In genomic region chr11:62599069-62599696, GRCh38 we compare ENCODE assay signal across 8 cellular contexts. TPM values are rescaled to one million over a fixed set of nuclear protein-coding genes. Genes with fewer than 3 reads are reported as not detected.
DNase-seq lines count a peak whose midpoint lies in the region; ATAC-seq and TF ChIP-seq lines count a peak whose summit lies in the region.

No MANE protein-coding gene starts in this region.

- intact Hi-C loops in breast epithelium (cut with DNase I; ENCODE audit: low total_unique reads) = no loop called here

- DNase-seq in DMS53 (lab: John Stamatoyannopoulos, UW) (peak; percentile 71), DMS53 treated with DMSO at 0.1 percent for 48 hours (lab: John Stamatoyannopoulos, UW; ENCODE audit: unreplicated experiment) (no peak), NCI-H2196 treated with DMSO at 0.1 percent for 48 hours (lab: John Stamatoyannopoulos, UW; ENCODE audit: unreplicated experiment) (peak; percentile 96), WERI-Rb-1 (peak; percentile 98), breast epithelium (ENCODE audit: low spot score in 2 of 2) (peak; percentile 85 to 94), immature natural killer cell (peak; percentile 97 to 98 (median 97)), smooth muscle cell of the brain vasculature (ENCODE audit: low read depth, low spot score) (peak; percentile 94)

- H3K27me3 Mint-ChIP-seq in immature natural killer cell (ENCODE audit: low read depth in 3 of 3) = peaks cover 9 to 11% (median 10%) of the 10 kb centered on the region in 3 donors

- H3K36me3 ChIP-seq in WERI-Rb-1 = peaks cover 70% of the 10 kb centered on the region
- H3K36me3 ChIP-seq in breast epithelium = peaks cover 10% of the 10 kb centered on the region

- H3K27ac ChIP-seq in WERI-Rb-1 = peak overlapping the region; percentile 97
- peak overlapping the region; percentile 95 to 96 for H3K27ac ChIP-seq in breast epithelium

- no peak for TF ChIP-seq POLR2A in breast epithelium (IDR thresholded peaks at IDR 0.05)

- peaks cover 55 to 66% of the 10 kb centered on the region in 2 donors for H3K4me1 Mint-ChIP-seq in immature natural killer cell

- H3K4me3 Mint-ChIP-seq in immature natural killer cell = peak overlapping the region; percentile 92 to 99 (median 97)

- peak overlapping the region; percentile 7; the same call in 1 of the 2 replicates for H3K4me3 ChIP-seq in WERI-Rb-1 (ENCODE audit: low read depth, low read length)
- H3K4me3 ChIP-seq in breast epithelium = peak overlapping the region in 2 of 3 donors; percentile 91 to 96

- H3K27ac Mint-ChIP-seq in immature natural killer cell = peak overlapping the region; percentile 93 to 99 (median 97)

- TF ChIP-seq CTCF in WERI-Rb-1 (IDR thresholded peaks at IDR 0.05; ENCODE audit: low read depth, low read length) = no peak
- no peak for TF ChIP-seq CTCF in breast epithelium (IDR thresholded peaks at IDR 0.05)

- H3K36me3 Mint-ChIP-seq in immature natural killer cell = peaks cover 33 to 57% (median 35%) of the 10 kb centered on the region in 3 donors

- H3K9me3 ChIP-seq in WERI-Rb-1 (ENCODE audit: severe bottlenecking) (no peaks in the 10 kb centered on the region), breast epithelium (no peaks in the 10 kb centered on the region)

- peaks cover 3 to 22% of the 10 kb centered on the region in 2 donors for H3K4me1 ChIP-seq in breast epithelium

- H3K9me3 Mint-ChIP-seq in immature natural killer cell = no peaks in the 10 kb centered on the region

- H3K27me3 ChIP-seq in WERI-Rb-1 (ENCODE audit: insufficient read depth, low read depth, severe bottlenecking) (no peaks in the 10 kb centered on the region), breast epithelium (no peaks in the 10 kb centered on the region)

- ATAC-seq in HG03064 (IDR thresholded peaks at IDR 0.05; ENCODE audit: low read depth, unreplicated experiment) = peak; percentile 36

RNA-seq across cellular contexts. Expression of gene MTA2, which starts 2.5 kb away (rescaled TPM):
- total RNA-seq in breast epithelium = 10 to 100 TPM; 61.3 to 92.8 (median 85.5) TPM
- polyA plus RNA-seq in immature natural killer cell = 10 to 100 TPM in 2 of 3 donors, 1 to 10 TPM in 1; 9.7 to 48.4 (median 22.4) TPM

RNA-seq across cellular contexts. Expression of gene TUT1, which starts 7.9 kb away (rescaled TPM):
- total RNA-seq in breast epithelium = 10 to 100 TPM in 2 of 3 donors, 1 to 10 TPM in 1; 7.7 to 12.1 (median 10.7) TPM
- polyA plus RNA-seq in immature natural killer cell = 10 to 100 TPM in 2 of 3 donors, 1 to 10 TPM in 1; 7.3 to 16.2 (median 12.5) TPM

RNA-seq across cellular contexts. Expression of gene EML3, which starts 13.4 kb away (rescaled TPM):
- total RNA-seq in breast epithelium = 10 to 100 TPM; 34.7 to 58.7 (median 35.7) TPM
- 10 to 100 TPM; 15.9 to 25.8 (median 17.9) TPM for polyA plus RNA-seq in immature natural killer cell

RNA-seq across cellular contexts. Expression of gene ROM1, which starts 13.9 kb away (rescaled TPM):
- 10 to 100 TPM in 2 of 3 donors, 1 to 10 TPM in 1; 8.5 to 11.5 (median 11.0) TPM for total RNA-seq in breast epithelium
- 1 to 10 TPM in 2 of 3 donors, under 1 TPM in 1; 0.17 to 2.1 (median 1.6) TPM for polyA plus RNA-seq in immature natural killer cell

RNA-seq across cellular contexts. Expression of gene B3GAT3, which starts 22.6 kb away (rescaled TPM):
- total RNA-seq in breast epithelium = 10 to 100 TPM; 19.0 to 38.0 (median 29.6) TPM
- polyA plus RNA-seq in immature natural killer cell = 10 to 100 TPM; 35.5 to 54.1 (median 49.7) TPM
